Comparison of ENCODE assay signal across 8 cellular contexts in genomic region chr2:173077506-173078177, GRCh38. TPM values are rescaled to one million over a fixed set of nuclear protein-coding genes. Genes with fewer than 3 reads are reported as not detected.
DNase-seq lines count a peak whose midpoint lies in the region; ATAC-seq and TF ChIP-seq lines count a peak whose summit lies in the region.

No MANE protein-coding gene starts in this region.

- H3K36me3 Mint-ChIP-seq in osteocyte (ENCODE audit: unreplicated experiment), result peaks cover 2% of the 10 kb centered on the region

- H3K9me3 ChIP-seq in aorta (ENCODE audit: control insufficient read depth, low read length), result no peaks in the 10 kb centered on the region

- no peak overlapping the region for H3K27ac ChIP-seq in aorta (ENCODE audit: low read depth in 1 of 2, low read length in 2 of 2)

- intact Hi-C loops in aorta (cut with DNase I), result loop anchor here (2.0 to 5.0 kb wide), 3 partner anchors 50 to 130 kb away; no protein-coding TSS in a partner anchor

- WGBS in aorta, 2 donors, result 25 to 27% methylated on average over 5 of the region's 5 CpGs

- peak overlapping the region; percentile 96 for H3K27ac Mint-ChIP-seq in osteocyte (ENCODE audit: unreplicated experiment)

- TF ChIP-seq CTCF in NB4 (IDR thresholded peaks at IDR 0.05; ENCODE audit: low read depth, low read length), result no peak
- no peak for TF ChIP-seq CTCF in osteocyte (IDR thresholded peaks at IDR 0.05)

- no peak for TF ChIP-seq POLR2A in NB4 (IDR thresholded peaks at IDR 0.05; ENCODE audit: extremely low read depth, insufficient read length)

- H3K4me1 Mint-ChIP-seq in osteocyte (ENCODE audit: unreplicated experiment), result peaks cover 39% of the 10 kb centered on the region

- H3K4me1 ChIP-seq in aorta (ENCODE audit: control insufficient read depth in 1 of 2, insufficient read depth in 2 of 2, low read length in 2 of 2), result peaks cover 1 to 18% of the 10 kb centered on the region in 2 donors

- no peaks in the 10 kb centered on the region for H3K9me3 Mint-ChIP-seq in osteocyte (ENCODE audit: unreplicated experiment)

- DNase-seq in DMS79 (lab: John Stamatoyannopoulos, UW) (peak; percentile 62), NB4 (ENCODE audit: low read depth) (peak; percentile 19), dermis blood vessel endothelial cell (peak; percentile 59), osteocyte (ENCODE audit: extremely low spot score, unreplicated experiment) (no peak), aorta (no peak)
- no peak for DNase-seq in activated CD4-positive, CD25-positive, alpha-beta regulatory T cell (lab: John Stamatoyannopoulos, UW)

- H3K4me3 ChIP-seq in NB4 (ENCODE audit: low read depth, low read length) (peak overlapping the region; percentile 81), aorta (ENCODE audit: low read length in 2 of 2) (peak overlapping the region in 1 of 2 donors; percentile 42)

- no peaks in the 10 kb centered on the region for H3K27me3 ChIP-seq in aorta (ENCODE audit: control insufficient read depth in 1 of 2, insufficient read depth in 2 of 2, low read length in 1 of 2)

- no peaks in the 10 kb centered on the region for H3K36me3 ChIP-seq in aorta (ENCODE audit: control insufficient read depth in 1 of 2, insufficient read depth in 2 of 2, low read length in 1 of 2)

- peak overlapping the region; percentile 89 for H3K4me3 Mint-ChIP-seq in osteocyte (ENCODE audit: unreplicated experiment)

- H3K27me3 Mint-ChIP-seq in osteocyte (ENCODE audit: unreplicated experiment), result no peaks in the 10 kb centered on the region

- ATAC-seq in HG02852 (IDR thresholded peaks at IDR 0.05; ENCODE audit: unreplicated experiment) (no peak), HG03196 (IDR thresholded peaks at IDR 0.05; ENCODE audit: unreplicated experiment) (no peak), aorta (ENCODE audit: low FRiP score) (no peak)

RNA-seq across cellular contexts. Expression of gene MAP3K20, which starts 2.0 kb away (rescaled TPM):
- total RNA-seq in dermis blood vessel endothelial cell (31.5 and 41.5 TPM in 2 replicates), osteocyte (56.4 and 57.4 TPM in 2 replicates), aorta (100 to 1,000 TPM in 1 of 2 donors, 10 to 100 TPM in 1; 82.9 to 109 TPM)
- 10 to 100 TPM; 25.6 to 30.2 TPM for polyA plus RNA-seq in aorta

Comparison
In these comparisons a context has a peak if more than half of its experiments do, and no peak if none do; other contexts are left out.
1. DNase-seq: peak in DMS79 (single experiment), NB4 (single experiment) and dermis blood vessel endothelial cell (single experiment); none in osteocyte (single experiment), activated CD4-positive, CD25-positive, alpha-beta regulatory T cell (0 of 4) and aorta (0 of 2).